2 cellular contexts compared by ENCODE assay signal in the genomic region with DNA sequence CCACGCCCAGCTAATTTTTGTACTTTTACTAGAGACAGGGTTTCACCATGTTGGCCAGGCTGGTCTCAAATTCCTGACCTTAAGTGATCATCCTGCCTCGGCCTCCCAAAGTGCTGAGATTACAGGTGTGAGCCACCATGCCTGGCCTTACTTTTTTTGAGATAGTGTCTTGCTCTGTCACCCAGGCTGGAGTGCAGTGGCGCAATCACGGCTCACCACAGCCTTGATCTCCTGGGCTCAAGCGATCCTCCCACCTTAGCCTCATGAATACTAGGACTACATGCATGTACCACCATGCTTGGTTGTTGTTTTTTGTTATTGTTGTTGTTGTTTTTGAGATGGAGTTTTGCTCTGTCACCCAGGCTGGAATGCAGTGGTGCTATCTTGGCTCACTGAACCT.
TF ChIP-seq lines count a peak whose summit lies in the region.

No MANE protein-coding gene starts in this region.

TF ChIP-seq in K562, 482 proteins besides CTCF, POLR2A, EP300 and RAD21:
- TF ChIP-seq NFE2 (IDR thresholded peaks at IDR 0.05; ENCODE audit: low read depth) (0 out of 2 replicates have a peak, but pooled peaks have one; percentile 5), TRIM24 (IDR thresholded peaks at IDR 0.05) (0 out of 4 replicates have a peak, but pooled peaks of 1 of the 2 experiments have one; percentile 20), CBFA2T3 (IDR thresholded peaks at IDR 0.05) (peak; percentile 73), CBFA2T2 (conservative IDR thresholded peaks at IDR 0.05) (peak; percentile 38; the same call in 1 of the 2 replicates), DPF2 (IDR thresholded peaks at IDR 0.05) (0 out of 2 replicates have a peak, but pooled peaks have one; percentile 44), KDM1A (IDR thresholded peaks at IDR 0.05) (peak; percentile 56 to 72; a peak in 3 of 4 replicates), HDAC1 (IDR thresholded peaks at IDR 0.05) (peak in 1 of 2 experiments; percentile 18; a peak in 1 of 4 replicates), CEBPB (tag; IDR thresholded peaks at IDR 0.05) (peak; percentile 82)
- TF ChIP-seq, protein P1, sequence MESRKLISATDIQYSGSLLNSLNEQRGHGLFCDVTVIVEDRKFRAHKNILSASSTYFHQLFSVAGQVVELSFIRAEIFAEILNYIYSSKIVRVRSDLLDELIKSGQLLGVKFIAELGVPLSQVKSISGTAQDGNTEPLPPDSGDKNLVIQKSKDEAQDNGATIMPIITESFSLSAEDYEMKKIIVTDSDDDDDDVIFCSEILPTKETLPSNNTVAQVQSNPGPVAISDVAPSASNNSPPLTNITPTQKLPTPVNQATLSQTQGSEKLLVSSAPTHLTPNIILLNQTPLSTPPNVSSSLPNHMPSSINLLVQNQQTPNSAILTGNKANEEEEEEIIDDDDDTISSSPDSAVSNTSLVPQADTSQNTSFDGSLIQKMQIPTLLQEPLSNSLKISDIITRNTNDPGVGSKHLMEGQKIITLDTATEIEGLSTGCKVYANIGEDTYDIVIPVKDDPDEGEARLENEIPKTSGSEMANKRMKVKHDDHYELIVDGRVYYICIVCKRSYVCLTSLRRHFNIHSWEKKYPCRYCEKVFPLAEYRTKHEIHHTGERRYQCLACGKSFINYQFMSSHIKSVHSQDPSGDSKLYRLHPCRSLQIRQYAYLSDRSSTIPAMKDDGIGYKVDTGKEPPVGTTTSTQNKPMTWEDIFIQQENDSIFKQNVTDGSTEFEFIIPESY (CRISPR knock-in tag; IDR thresholded peaks at IDR 0.05), result 0 out of 2 replicates have a peak, but pooled peaks have one; percentile 25

TF ChIP-seq in HepG2, 621 proteins besides CTCF, POLR2A, EP300 and RAD21:
- peak; percentile 35; the same call in 1 of the 2 replicates for TF ChIP-seq CEBPB (IDR thresholded peaks at IDR 0.05; ENCODE audit: borderline replicate concordance, low read depth, low read length)
- TF ChIP-seq CEBPG (CRISPR knock-in tag; IDR thresholded peaks at IDR 0.05), result 0 out of 2 replicates have a peak, but pooled peaks have one; percentile 36
- peak; percentile 29; the same call in 1 of the 2 replicates for TF ChIP-seq ZNF460 (CRISPR knock-in tag; IDR thresholded peaks at IDR 0.05; ENCODE audit: borderline replicate concordance)
